Comparison of ENCODE assay signal across 7 cellular contexts in genomic region chr3:183698318-183698731, GRCh38. TPM values are rescaled to one million over a fixed set of nuclear protein-coding genes. Genes with fewer than 3 reads are reported as not detected.
DNase-seq lines count a peak whose midpoint lies in the region; ATAC-seq and TF ChIP-seq lines count a peak whose summit lies in the region.

No MANE protein-coding gene starts in this region.

- POLR2A ChIA-PET in activated B cell treated with CpG ODN at 0.5 μM for 24 hours (lab: Charles Lee), result interaction anchor here (0.6 to 2.1 kb wide), 4 partner anchors 23 to 230 kb away, joined by 3 to 39 read pairs (median 3); partner anchors contain the start of gene KLHL24

- peaks cover 55% of the 10 kb centered on the region for H3K79me2 ChIP-seq in KMS-11 (ENCODE audit: insufficient read depth, low read depth)

- ATAC-seq in GM21576 (IDR thresholded peaks at IDR 0.05; ENCODE audit: unreplicated experiment) (peak; percentile 15), activated B cell treated with CpG ODN at 0.5 μM for 24 hours (ENCODE audit: low read depth) (peak; percentile 7)

- intact Hi-C loops in activated B cell treated with CpG ODN at 0.5 μM for 24 hours (cut with micrococcal nuclease), result loop anchor here (1.0 to 5.0 kb wide), 2 partner anchors 106 to 143 kb away; partner anchors contain the start of gene KLHL6
- intact Hi-C loops in stomach (cut with DNase I; ENCODE audit: low total_unique reads), result no loop called here

- peak overlapping the region; percentile 98 for H3K9ac ChIP-seq in KMS-11

- peak overlapping the region; percentile 90 for H3K27ac ChIP-seq in KMS-11
- H3K27ac ChIP-seq in stomach, result peak overlapping the region; percentile 91 to 97 (median 94)

- no peak for TF ChIP-seq CTCF in KMS-11 (conservative IDR thresholded peaks at IDR 0.05; ENCODE audit: low read depth, low read length)
- no peak for TF ChIP-seq CTCF in activated B cell treated with CpG ODN at 0.5 μM for 24 hours (IDR thresholded peaks at IDR 0.05)
- no peak for TF ChIP-seq CTCF in epithelial cell of esophagus (IDR thresholded peaks at IDR 0.05; ENCODE audit: insufficient read depth, low read depth, low read length, missing control alignments)
- no peak for TF ChIP-seq CTCF in stomach (IDR thresholded peaks at IDR 0.05)

- H3K36me3 ChIP-seq in KMS-11 (ENCODE audit: insufficient read depth) (no peaks in the 10 kb centered on the region), stomach (no peaks in the 10 kb centered on the region)

- WGBS in stomach, 5 donors, result 0 to 3% (median 0%) methylated on average over 8 to 12 of the region's 12 CpGs

- H3K4me1 ChIP-seq in KMS-11 (ENCODE audit: low read depth, poor library complexity, severe bottlenecking) (peaks cover 22% of the 10 kb centered on the region), stomach (peaks cover 5 to 33% (median 17%) of the 10 kb centered on the region in 4 donors)

- H4K20me1 ChIP-seq in KMS-11 (ENCODE audit: insufficient read depth), result peaks cover 2% of the 10 kb centered on the region; the same call in 1 of the 2 replicates

- peaks cover 33% of the 10 kb centered on the region for H3K4me1 Mint-ChIP-seq in activated B cell treated with CpG ODN at 0.5 μM for 24 hours

- peak overlapping the region; percentile 88 for H3K4me2 ChIP-seq in KMS-11

- DNase-seq in GM03348 (ENCODE audit: low spot score), result peak; percentile 69
- DNase-seq in activated B cell treated with CpG ODN at 0.5 μM for 24 hours, result peak; percentile 36
- peak; percentile 39 for DNase-seq in epithelial cell of esophagus (ENCODE audit: low read depth)
- peak; percentile 31 for DNase-seq in midbrain (lab: John Stamatoyannopoulos, UW)
- DNase-seq in stomach, result no peak

- H3K9me3 ChIP-seq in stomach, result no peaks in the 10 kb centered on the region

- H2AFZ ChIP-seq in KMS-11 (ENCODE audit: low read depth), result peak overlapping the region; percentile 95

- H3K27me3 Mint-ChIP-seq in activated B cell treated with CpG ODN at 0.5 μM for 24 hours, result no peaks in the 10 kb centered on the region

- H3K4me3 Mint-ChIP-seq in activated B cell treated with CpG ODN at 0.5 μM for 24 hours, result peak overlapping the region; percentile 91

- H3K27ac Mint-ChIP-seq in activated B cell treated with CpG ODN at 0.5 μM for 24 hours, result peak overlapping the region; percentile 83

- no peak for TF ChIP-seq POLR2A in stomach (IDR thresholded peaks at IDR 0.05)

- H3K27me3 ChIP-seq in KMS-11 (ENCODE audit: insufficient read depth, low read depth) (no peaks in the 10 kb centered on the region), stomach (no peaks in the 10 kb centered on the region)

- peak overlapping the region; percentile 86 for H3K4me3 ChIP-seq in KMS-11 (IDR thresholded peaks at IDR 0.05; ENCODE audit: insufficient read depth, low read depth, low read length)
- H3K4me3 ChIP-seq in epithelial cell of esophagus (ENCODE audit: low read length), result peak overlapping the region; percentile 94
- peak overlapping the region; percentile 89 to 99 (median 98) for H3K4me3 ChIP-seq in stomach

- peaks cover 4% of the 10 kb centered on the region for H3K36me3 Mint-ChIP-seq in activated B cell treated with CpG ODN at 0.5 μM for 24 hours (ENCODE audit: low read depth)

- CTCF ChIA-PET in activated B cell treated with CpG ODN at 0.5 μM for 24 hours (lab: Charles Lee), result interaction anchor here (0.9 kb wide), 1 partner anchor 69 kb away, joined by 4 read pairs; no protein-coding TSS in a partner anchor

- no peak for TF ChIP-seq EP300 in stomach (IDR thresholded peaks at IDR 0.05)

- no peaks in the 10 kb centered on the region for H3K9me3 Mint-ChIP-seq in activated B cell treated with CpG ODN at 0.5 μM for 24 hours

RNA-seq across cellular contexts. Expression of gene YEATS2, which starts 0.7 kb away (rescaled TPM):
- total RNA-seq in activated B cell treated with CpG ODN at 0.5 μM for 24 hours, result 24.0 and 26.2 TPM in 2 replicates
- 10 to 100 TPM; 18.7 to 68.8 (median 23.5) TPM for total RNA-seq in stomach
- polyA plus RNA-seq in stomach, result 1 to 10 TPM; 3.1 to 4.4 (median 4.2) TPM
